17 cellular contexts compared by ENCODE assay signal in the genomic region with DNA sequence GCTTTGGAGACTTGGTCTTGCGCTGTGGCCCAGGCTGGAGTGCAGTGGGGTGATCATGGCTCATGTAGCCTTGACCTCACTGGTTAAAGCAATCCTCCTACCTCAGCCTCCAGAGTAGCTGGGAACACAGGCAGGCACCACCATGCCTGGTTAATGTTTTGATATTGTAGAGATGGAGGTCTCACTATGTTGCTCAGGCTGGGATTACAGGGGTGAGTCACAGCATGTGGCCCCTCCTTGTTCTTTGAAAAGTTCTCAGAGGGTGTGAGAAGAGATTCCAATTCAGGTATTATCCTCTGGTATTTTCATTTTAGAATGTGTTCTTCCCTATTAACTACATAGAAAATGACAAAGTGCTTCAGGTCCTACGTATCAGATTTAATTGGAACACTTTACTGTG. TPM values are rescaled to one million over a fixed set of nuclear protein-coding genes. Genes with fewer than 3 reads are reported as not detected.
DNase-seq lines count a peak whose midpoint lies in the region; ATAC-seq, FAIRE-seq and TF ChIP-seq lines count a peak whose summit lies in the region.
"Had no signal": no experiment of that assay in that cellular context is flagged by ENCODE, and none has a peak within 500 bp of the region (broad histone marks: within the 10 kb centered on the region; RNA-seq: fewer than 3 reads in every experiment).

No MANE protein-coding gene starts in this region.

- BruUV-seq in Panc1 (replicated peaks; lab: Mats Ljungman, UMichigan): no TSS peak

- H3K4me2 ChIP-seq in neural progenitor cell: no peak overlapping the region

- peaks cover 6% of the 10 kb centered on the region for H3K4me1 Mint-ChIP-seq in activated naive CD8-positive, alpha-beta T cell treated with anti-CD3 and anti-CD28 coated beads, Interleukin-2, amount 10 ng/mL, durations not matched to agents 7 days and 5 days
- H3K4me1 Mint-ChIP-seq in activated naive CD8-positive, alpha-beta T cell treated with anti-CD3 and anti-CD28 coated beads, Interleukin-2, amount 50 U/mL, for 24 hours: peaks cover 5% of the 10 kb centered on the region
- peaks cover 8% of the 10 kb centered on the region for H3K4me1 Mint-ChIP-seq in chondrocyte (ENCODE audit: low read depth)
- H3K4me1 Mint-ChIP-seq in neural progenitor cell: peaks cover 37% of the 10 kb centered on the region

- no peaks in the 10 kb centered on the region for H3K4me1 ChIP-seq in Panc1 (ENCODE audit: control insufficient read depth, insufficient read depth, low read length)
- peaks cover 8% of the 10 kb centered on the region for H3K4me1 ChIP-seq in neural progenitor cell

- H3K4me3 ChIP-seq in Panc1 (ENCODE audit: low read depth in 2 of 2, low read length in 2 of 2) (no peak overlapping the region), neural progenitor cell (no peak overlapping the region)

- TF ChIP-seq POLR2A in GM12891 (IDR thresholded peaks at IDR 0.05; ENCODE audit: low read depth, low read length): no peak

- H3K27ac ChIP-seq in Panc1 (ENCODE audit: low read length) (no peak overlapping the region), neural progenitor cell (no peak overlapping the region)

- H3K36me3 ChIP-seq in Panc1 (ENCODE audit: control insufficient read depth, insufficient read depth, low read length) (no peaks in the 10 kb centered on the region), neural progenitor cell (no peaks in the 10 kb centered on the region)

- TF ChIP-seq CTCF in Panc1 (IDR thresholded peaks at IDR 0.05): no peak
- TF ChIP-seq CTCF in chondrocyte (IDR thresholded peaks at IDR 0.05): no peak
- TF ChIP-seq CTCF in neural progenitor cell (IDR thresholded peaks at IDR 0.05): no peak

- in situ Hi-C loops in Panc1 (cut with HindIII; ENCODE audit: low pct_unique_long_range_greater_than_20kb, low sequenced_read_pairs): no loop called here

- H3K9ac ChIP-seq in neural progenitor cell: no peak overlapping the region

- peak overlapping the region; percentile 30 for H3K27ac Mint-ChIP-seq in activated naive CD8-positive, alpha-beta T cell treated with anti-CD3 and anti-CD28 coated beads, Interleukin-2, amount 10 ng/mL, durations not matched to agents 7 days and 5 days
- H3K27ac Mint-ChIP-seq in activated naive CD8-positive, alpha-beta T cell treated with anti-CD3 and anti-CD28 coated beads, Interleukin-2, amount 50 U/mL, for 24 hours: no peak overlapping the region
- H3K27ac Mint-ChIP-seq in chondrocyte (ENCODE audit: unreplicated experiment) (no peak overlapping the region), neural progenitor cell (no peak overlapping the region)

- CTCF ChIA-PET in Panc1 (lab: Charles Lee): interaction anchor here (0.6 kb wide), 1 partner anchor 338 kb away, joined by 6 read pairs; no protein-coding TSS in a partner anchor

- intact Hi-C loops in Panc1 (cut with micrococcal nuclease; ENCODE audit: unreplicated experiment): no loop called here

- peaks cover 28% of the 10 kb centered on the region for H3K27me3 Mint-ChIP-seq in activated naive CD8-positive, alpha-beta T cell treated with anti-CD3 and anti-CD28 coated beads, Interleukin-2, amount 10 ng/mL, durations not matched to agents 7 days and 5 days
- peaks cover 17% of the 10 kb centered on the region for H3K27me3 Mint-ChIP-seq in activated naive CD8-positive, alpha-beta T cell treated with anti-CD3 and anti-CD28 coated beads, Interleukin-2, amount 50 U/mL, for 24 hours
- H3K27me3 Mint-ChIP-seq in chondrocyte (ENCODE audit: low read depth): peaks cover 24% of the 10 kb centered on the region
- peaks cover 8% of the 10 kb centered on the region for H3K27me3 Mint-ChIP-seq in neural progenitor cell (ENCODE audit: insufficient read depth, low read depth)

- peaks cover 1% of the 10 kb centered on the region for H4K20me1 ChIP-seq in neural progenitor cell (ENCODE audit: low read depth)

- POLR2A ChIA-PET in activated naive CD8-positive, alpha-beta T cell treated with anti-CD3 and anti-CD28 coated beads, Interleukin-2, amount 10 ng/mL, durations not matched to agents 7 days and 5 days (lab: Charles Lee): no interaction called here
- POLR2A ChIA-PET in Panc1 (lab: Charles Lee): no interaction called here

- no peaks in the 10 kb centered on the region for H3K9me3 Mint-ChIP-seq in activated naive CD8-positive, alpha-beta T cell treated with anti-CD3 and anti-CD28 coated beads, Interleukin-2, amount 10 ng/mL, durations not matched to agents 7 days and 5 days
- no peaks in the 10 kb centered on the region for H3K9me3 Mint-ChIP-seq in activated naive CD8-positive, alpha-beta T cell treated with anti-CD3 and anti-CD28 coated beads, Interleukin-2, amount 50 U/mL, for 24 hours
- H3K9me3 Mint-ChIP-seq in chondrocyte (ENCODE audit: low read depth): no peaks in the 10 kb centered on the region
- H3K9me3 Mint-ChIP-seq in neural progenitor cell: no peaks in the 10 kb centered on the region
- H3K9me3 Mint-ChIP-seq: CD14-positive monocyte had no signal

- H3K9me3 ChIP-seq in Panc1 (ENCODE audit: control insufficient read depth, insufficient read depth, low read depth, low read length) (no peaks in the 10 kb centered on the region), neural progenitor cell (ENCODE audit: low read depth) (no peaks in the 10 kb centered on the region)

- no peak overlapping the region for H2AFZ ChIP-seq in neural progenitor cell (replicated peaks)

- no peaks in the 10 kb centered on the region for H3K79me2 ChIP-seq in neural progenitor cell (ENCODE audit: low read depth)

- no peak for FAIRE-seq in GM12891 (lab: Jason Lieb, UNC)
- FAIRE-seq: A204.1 had no signal

- ATAC-seq in activated naive CD8-positive, alpha-beta T cell treated with anti-CD3 and anti-CD28 coated beads, Interleukin-2, amount 10 ng/mL, durations not matched to agents 7 days and 5 days (ENCODE audit: low read depth): no peak
- no peak for ATAC-seq in activated naive CD8-positive, alpha-beta T cell treated with anti-CD3 and anti-CD28 coated beads, Interleukin-2, amount 50 U/mL, for 24 hours
- 0 out of 2 replicates have a peak, but pooled peaks have one; percentile 18 for ATAC-seq in Panc1

- no peak for DNase-seq in activated naive CD8-positive, alpha-beta T cell treated with anti-CD3 and anti-CD28 coated beads, Interleukin-2, amount 10 ng/mL, durations not matched to agents 7 days and 5 days
- DNase-seq in activated naive CD8-positive, alpha-beta T cell treated with anti-CD3 and anti-CD28 coated beads, Interleukin-2, amount 50 U/mL, for 24 hours: no peak
- no peak for DNase-seq in Panc1 (ENCODE audit: low read depth, low spot score)
- DNase-seq in chondrocyte (ENCODE audit: low spot score): peak; percentile 24
- DNase-seq in neural progenitor cell (ENCODE audit: low spot score): no peak
- DNase-seq in GM12891 (ENCODE audit: insufficient read length, low spot score): no peak
- DNase-seq in hepatic stellate cell (ENCODE audit: low spot score): no peak
- no peak for DNase-seq in activated CD4-positive, alpha-beta T cell treated with anti-CD3 and anti-CD28 coated beads for 4 hours
- DNase-seq: COR-L47, DMS79 treated with DMSO at 0.1 percent for 48 hours, GDM1, Karpas-422, NCI-H1930, NCI-H2171, NCI-H510A had no signal

- H3K4me3 Mint-ChIP-seq in activated naive CD8-positive, alpha-beta T cell treated with anti-CD3 and anti-CD28 coated beads, Interleukin-2, amount 10 ng/mL, durations not matched to agents 7 days and 5 days: no peak overlapping the region
- no peak overlapping the region for H3K4me3 Mint-ChIP-seq in activated naive CD8-positive, alpha-beta T cell treated with anti-CD3 and anti-CD28 coated beads, Interleukin-2, amount 50 U/mL, for 24 hours
- no peak overlapping the region for H3K4me3 Mint-ChIP-seq in chondrocyte (ENCODE audit: unreplicated experiment)
- peak overlapping the region; percentile 12 for H3K4me3 Mint-ChIP-seq in neural progenitor cell

- H3K36me3 Mint-ChIP-seq in activated naive CD8-positive, alpha-beta T cell treated with anti-CD3 and anti-CD28 coated beads, Interleukin-2, amount 10 ng/mL, durations not matched to agents 7 days and 5 days: no peaks in the 10 kb centered on the region
- H3K36me3 Mint-ChIP-seq in activated naive CD8-positive, alpha-beta T cell treated with anti-CD3 and anti-CD28 coated beads, Interleukin-2, amount 50 U/mL, for 24 hours (ENCODE audit: low read depth): no peaks in the 10 kb centered on the region
- H3K36me3 Mint-ChIP-seq in chondrocyte (ENCODE audit: low read depth): no peaks in the 10 kb centered on the region
- H3K36me3 Mint-ChIP-seq in neural progenitor cell: no peaks in the 10 kb centered on the region

- H3K27me3 ChIP-seq in Panc1 (ENCODE audit: control insufficient read depth, insufficient read depth, low read length) (no peaks in the 10 kb centered on the region; the same call in 1 of the 2 replicates), neural progenitor cell (peaks cover 27% of the 10 kb centered on the region)

- H3F3A ChIP-seq in neural progenitor cell (ENCODE audit: low read depth): no peaks in the 10 kb centered on the region

TF ChIP-seq in GM12891, 5 proteins besides CTCF, POLR2A, EP300 and RAD21:
- TF ChIP-seq SPI1 (IDR thresholded peaks at IDR 0.05; ENCODE audit: low read depth, low read length) (no peak), TAF1 (IDR thresholded peaks at IDR 0.05; ENCODE audit: low read depth, low read length) (no peak), POU2F2 (IDR thresholded peaks at IDR 0.05; ENCODE audit: low read depth, low read length) (no peak)
TF ChIP-seq in GM12891: peak in this region for 0.

RNA-seq across cellular contexts. Expression of a gene that starts 51.9 kb away (rescaled TPM):
- total RNA-seq in activated naive CD8-positive, alpha-beta T cell treated with anti-CD3 and anti-CD28 coated beads, Interleukin-2, amount 10 ng/mL, durations not matched to agents 7 days and 5 days: 1,000 to 10,000 TPM; 2,162 to 2,195 TPM
- 794 TPM for total RNA-seq in Panc1 (2021; ENCODE audit: unreplicated experiment)
- 1,133 TPM for polyA plus RNA-seq in Panc1 (2012; ENCODE audit: insufficient read length)
- 960 to 1,087 TPM (median 972 TPM) in 3 replicates for total RNA-seq in chondrocyte
- total RNA-seq in neural progenitor cell (ENCODE audit: low replicate concordance): 1,028 and 2,309 TPM in 2 replicates
- 5,644 TPM for polyA plus RNA-seq in GM12891 (2012; ENCODE audit: low read depth, missing spikeins)
